Comparison of ENCODE assay signal across 1 cellular context in the genomic region with DNA sequence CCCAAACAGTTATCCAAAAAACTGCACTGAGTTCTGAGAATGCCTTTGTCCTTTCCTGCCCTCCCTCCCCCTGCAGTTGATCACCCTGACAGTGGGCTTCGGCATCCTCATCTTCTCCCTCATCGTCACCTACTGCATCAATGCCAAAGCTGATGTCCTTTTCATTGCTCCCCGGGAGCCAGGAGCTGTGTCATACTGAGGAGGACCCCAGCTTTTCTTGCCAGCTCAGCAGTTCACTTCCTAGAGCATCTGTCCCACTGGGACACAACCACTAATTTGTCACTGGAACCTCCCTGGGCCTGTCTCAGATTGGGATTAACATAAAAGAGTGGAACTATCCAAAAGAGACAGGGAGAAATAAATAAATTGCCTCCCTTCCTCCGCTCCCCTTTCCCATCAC.
TF ChIP-seq lines count a peak whose summit lies in the region.

No MANE protein-coding gene starts in this region.

TF ChIP-seq in GM12878, 131 proteins besides CTCF, POLR2A, EP300 and RAD21:
- TF ChIP-seq BMI1 (IDR thresholded peaks at IDR 0.05; ENCODE audit: borderline replicate concordance) (no peak), SUPT20H (IDR thresholded peaks at IDR 0.05; ENCODE audit: borderline replicate concordance, control insufficient read depth, low read depth, low read length) (no peak), ZNF384 (IDR thresholded peaks at IDR 0.05; ENCODE audit: borderline replicate concordance, low read depth, low read length) (no peak), TARDBP (IDR thresholded peaks at IDR 0.05; ENCODE audit: borderline replicate concordance) (no peak), RB1 (IDR thresholded peaks at IDR 0.05; ENCODE audit: borderline replicate concordance) (no peak), JUNB (IDR thresholded peaks at IDR 0.05) (no peak)
- TF ChIP-seq, protein P1, sequence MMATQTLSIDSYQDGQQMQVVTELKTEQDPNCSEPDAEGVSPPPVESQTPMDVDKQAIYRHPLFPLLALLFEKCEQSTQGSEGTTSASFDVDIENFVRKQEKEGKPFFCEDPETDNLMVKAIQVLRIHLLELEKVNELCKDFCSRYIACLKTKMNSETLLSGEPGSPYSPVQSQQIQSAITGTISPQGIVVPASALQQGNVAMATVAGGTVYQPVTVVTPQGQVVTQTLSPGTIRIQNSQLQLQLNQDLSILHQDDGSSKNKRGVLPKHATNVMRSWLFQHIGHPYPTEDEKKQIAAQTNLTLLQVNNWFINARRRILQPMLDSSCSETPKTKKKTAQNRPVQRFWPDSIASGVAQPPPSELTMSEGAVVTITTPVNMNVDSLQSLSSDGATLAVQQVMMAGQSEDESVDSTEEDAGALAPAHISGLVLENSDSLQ (IDR thresholded peaks at IDR 0.05) = no peak
- TF ChIP-seq, protein P2, sequence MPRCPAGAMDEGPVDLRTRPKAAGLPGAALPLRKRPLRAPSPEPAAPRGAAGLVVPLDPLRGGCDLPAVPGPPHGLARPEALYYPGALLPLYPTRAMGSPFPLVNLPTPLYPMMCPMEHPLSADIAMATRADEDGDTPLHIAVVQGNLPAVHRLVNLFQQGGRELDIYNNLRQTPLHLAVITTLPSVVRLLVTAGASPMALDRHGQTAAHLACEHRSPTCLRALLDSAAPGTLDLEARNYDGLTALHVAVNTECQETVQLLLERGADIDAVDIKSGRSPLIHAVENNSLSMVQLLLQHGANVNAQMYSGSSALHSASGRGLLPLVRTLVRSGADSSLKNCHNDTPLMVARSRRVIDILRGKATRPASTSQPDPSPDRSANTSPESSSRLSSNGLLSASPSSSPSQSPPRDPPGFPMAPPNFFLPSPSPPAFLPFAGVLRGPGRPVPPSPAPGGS (IDR thresholded peaks at IDR 0.05; ENCODE audit: borderline replicate concordance, insufficient read depth, low read depth, low read length, poor library complexity, severe bottlenecking) = no peak
- TF ChIP-seq, protein P3, sequence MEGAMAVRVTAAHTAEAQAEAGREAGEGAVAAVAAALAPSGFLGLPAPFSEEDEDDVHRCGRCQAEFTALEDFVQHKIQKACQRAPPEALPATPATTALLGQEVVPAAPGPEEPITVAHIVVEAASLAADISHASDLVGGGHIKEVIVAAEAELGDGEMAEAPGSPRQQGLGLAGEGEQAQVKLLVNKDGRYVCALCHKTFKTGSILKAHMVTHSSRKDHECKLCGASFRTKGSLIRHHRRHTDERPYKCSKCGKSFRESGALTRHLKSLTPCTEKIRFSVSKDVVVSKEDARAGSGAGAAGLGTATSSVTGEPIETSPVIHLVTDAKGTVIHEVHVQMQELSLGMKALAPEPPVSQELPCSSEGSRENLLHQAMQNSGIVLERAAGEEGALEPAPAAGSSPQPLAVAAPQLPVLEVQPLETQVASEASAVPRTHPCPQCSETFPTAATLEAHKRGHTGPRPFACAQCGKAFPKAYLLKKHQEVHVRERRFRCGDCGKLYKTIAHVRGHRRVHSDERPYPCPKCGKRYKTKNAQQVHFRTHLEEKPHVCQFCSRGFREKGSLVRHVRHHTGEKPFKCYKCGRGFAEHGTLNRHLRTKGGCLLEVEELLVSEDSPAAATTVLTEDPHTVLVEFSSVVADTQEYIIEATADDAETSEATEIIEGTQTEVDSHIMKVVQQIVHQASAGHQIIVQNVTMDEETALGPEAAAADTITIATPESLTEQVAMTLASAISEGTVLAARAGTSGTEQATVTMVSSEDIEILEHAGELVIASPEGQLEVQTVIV (IDR thresholded peaks at IDR 0.05; ENCODE audit: borderline replicate concordance, partially characterized antibody) = no peak
- TF ChIP-seq, protein P4, sequence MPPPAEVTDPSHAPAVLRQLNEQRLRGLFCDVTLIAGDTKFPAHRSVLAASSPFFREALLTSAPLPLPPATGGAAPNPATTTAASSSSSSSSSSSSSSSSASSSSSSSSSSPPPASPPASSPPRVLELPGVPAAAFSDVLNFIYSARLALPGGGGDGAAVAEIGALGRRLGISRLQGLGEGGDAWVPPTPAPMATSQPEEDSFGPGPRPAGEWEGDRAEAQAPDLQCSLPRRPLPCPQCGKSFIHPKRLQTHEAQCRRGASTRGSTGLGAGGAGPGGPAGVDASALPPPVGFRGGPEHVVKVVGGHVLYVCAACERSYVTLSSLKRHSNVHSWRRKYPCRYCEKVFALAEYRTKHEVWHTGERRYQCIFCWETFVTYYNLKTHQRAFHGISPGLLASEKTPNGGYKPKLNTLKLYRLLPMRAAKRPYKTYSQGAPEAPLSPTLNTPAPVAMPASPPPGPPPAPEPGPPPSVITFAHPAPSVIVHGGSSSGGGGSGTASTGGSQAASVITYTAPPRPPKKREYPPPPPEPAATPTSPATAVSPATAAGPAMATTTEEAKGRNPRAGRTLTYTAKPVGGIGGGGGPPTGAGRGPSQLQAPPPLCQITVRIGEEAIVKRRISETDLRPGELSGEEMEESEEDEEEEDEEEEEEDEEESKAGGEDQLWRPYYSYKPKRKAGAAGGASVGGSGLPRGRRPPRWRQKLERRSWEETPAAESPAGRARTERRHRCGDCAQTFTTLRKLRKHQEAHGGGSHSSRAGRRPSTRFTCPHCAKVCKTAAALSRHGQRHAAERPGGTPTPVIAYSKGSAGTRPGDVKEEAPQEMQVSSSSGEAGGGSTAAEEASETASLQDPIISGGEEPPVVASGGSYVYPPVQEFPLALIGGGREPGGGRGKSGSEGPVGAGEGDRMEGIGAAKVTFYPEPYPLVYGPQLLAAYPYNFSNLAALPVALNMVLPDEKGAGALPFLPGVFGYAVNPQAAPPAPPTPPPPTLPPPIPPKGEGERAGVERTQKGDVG (CRISPR knock-in tag; IDR thresholded peaks at IDR 0.05) = no peak
